Comparison of ENCODE assay signal across 20 cellular contexts in genomic region chr10:75350791-75351190, GRCh38. TPM values are rescaled to one million over a fixed set of nuclear protein-coding genes. Genes with fewer than 3 reads are reported as not detected.
DNase-seq lines count a peak whose midpoint lies in the region; ATAC-seq, FAIRE-seq and TF ChIP-seq lines count a peak whose summit lies in the region.
"Had no signal": no experiment of that assay in that cellular context is flagged by ENCODE, and none has a peak within 500 bp of the region (broad histone marks: within the 10 kb centered on the region; RNA-seq: fewer than 3 reads in every experiment).

No MANE protein-coding gene starts in this region.

- H3K23ac ChIP-seq in mesendoderm (ENCODE audit: low read length): no peak overlapping the region

- no peak overlapping the region for H2AK5ac ChIP-seq in mesendoderm (ENCODE audit: low read length)

- H3K9me1 ChIP-seq in endothelial cell of umbilical vein (replicated peaks; ENCODE audit: control insufficient read depth, extremely low read depth, insufficient read depth, low read length): no peaks in the 10 kb centered on the region

- FAIRE-seq in endothelial cell of umbilical vein (lab: Jason Lieb, UNC): no peak

- H3K4me2 ChIP-seq in endothelial cell of umbilical vein (ENCODE audit: insufficient read depth, low read length) (no peak overlapping the region), mesendoderm (ENCODE audit: low read length) (no peak overlapping the region)

- H3K56ac ChIP-seq in mesendoderm (ENCODE audit: low read length): no peak overlapping the region

- no peaks in the 10 kb centered on the region for H3K79me1 ChIP-seq in mesendoderm (ENCODE audit: low read length)

- POLR2A ChIA-PET in endothelial cell of umbilical vein (lab: Charles Lee): no interaction called here

- no peaks in the 10 kb centered on the region for H3K9me3 ChIP-seq in endothelial cell of umbilical vein (replicated peaks; ENCODE audit: control insufficient read depth, insufficient read depth, low read length)

- intact Hi-C loops in endothelial cell of umbilical vein (cut with micrococcal nuclease): no loop called here

- dilution Hi-C loops in endothelial cell of umbilical vein (cut with MboI; ENCODE audit: extremely low pct_ligation_motif_present, low sequenced_read_pairs): no loop called here

- no peak overlapping the region for H3K4ac ChIP-seq in mesendoderm (ENCODE audit: low read depth, low read length)

- no peak overlapping the region for H4K5ac ChIP-seq in mesendoderm (ENCODE audit: low read length)

- no peaks in the 10 kb centered on the region for H3K4me1 ChIP-seq in endothelial cell of umbilical vein (ENCODE audit: control insufficient read depth, extremely low read depth, insufficient read depth, low read length)
- no peaks in the 10 kb centered on the region for H3K4me1 ChIP-seq in mesendoderm (ENCODE audit: control insufficient read depth, low read depth, low read length)
- H3K4me1 ChIP-seq: tibial artery had no signal

- DNase-seq in GM03348 (ENCODE audit: low spot score) (peak; percentile 29), RKO (ENCODE audit: low spot score) (peak; percentile 56), endothelial cell of umbilical vein (ENCODE audit: low read depth, low spot score) (no peak), mesendoderm (peak; percentile 59), NCI-H2081 treated with DMSO at 0.1 percent for 48 hours (lab: John Stamatoyannopoulos, UW) (no peak), NCI-H2029 (lab: John Stamatoyannopoulos, UW) (no peak), NCI-H524 (lab: John Stamatoyannopoulos, UW) (no peak)
- DNase-seq: activated CD4-positive, alpha-beta T cell treated with anti-CD3 and anti-CD28 coated beads for 36 hours; CD4-positive, alpha-beta memory T cell; GDM1; NCI-H1105 treated with DMSO at 0.1 percent for 48 hours; NCI-H524 treated with DMSO at 0.1 percent for 48 hours; RPMI8226; stimulated activated CD4-positive, alpha-beta T cell treated with anti-CD3 and anti-CD28 coated beads, Interleukin-2, amount 100 ng/mL, for 48 hours; tibial artery had no signal

- CTCF ChIA-PET in endothelial cell of umbilical vein (lab: Charles Lee): no interaction called here

- no peak overlapping the region for H3K4me3 ChIP-seq in endothelial cell of umbilical vein (replicated peaks in 1 of 3; ENCODE audit: insufficient read depth in 1 of 3, low read depth in 1 of 3, low read length in 3 of 3)
- no peak overlapping the region for H3K4me3 ChIP-seq in mesendoderm (ENCODE audit: low read length)
- H3K4me3 ChIP-seq: lung, tibial artery had no signal

- no peak overlapping the region for H4K8ac ChIP-seq in mesendoderm (ENCODE audit: low read depth, low read length)

- H3K36me3 ChIP-seq in endothelial cell of umbilical vein (ENCODE audit: control insufficient read depth in 2 of 2, extremely low read depth in 1 of 2, insufficient read depth in 2 of 2, low read length in 2 of 2) (no peaks in the 10 kb centered on the region), mesendoderm (ENCODE audit: control insufficient read depth, insufficient read depth, low read length) (no peaks in the 10 kb centered on the region)
- H3K36me3 ChIP-seq: tibial artery had no signal

- no peaks in the 10 kb centered on the region for H3K79me2 ChIP-seq in endothelial cell of umbilical vein (ENCODE audit: control insufficient read depth, insufficient read depth, low read length)
- no peaks in the 10 kb centered on the region for H3K79me2 ChIP-seq in mesendoderm (ENCODE audit: control insufficient read depth, insufficient read depth, low read length)

- no peak overlapping the region for H2BK5ac ChIP-seq in mesendoderm (ENCODE audit: low read length)

- no peak overlapping the region for H3K18ac ChIP-seq in mesendoderm (ENCODE audit: low read length)

- H3K27ac ChIP-seq in endothelial cell of umbilical vein (ENCODE audit: insufficient read depth, low read depth, low read length): no peak overlapping the region
- H3K27ac ChIP-seq in mesendoderm (ENCODE audit: low read depth, low read length): no peak overlapping the region
- H3K27ac ChIP-seq: epithelial cell of prostate, tibial artery had no signal

- no peak overlapping the region for H2BK15ac ChIP-seq in mesendoderm (replicated peaks; ENCODE audit: low read depth)

- no peak overlapping the region for H2BK120ac ChIP-seq in mesendoderm (ENCODE audit: low read depth, low read length)

- no peaks in the 10 kb centered on the region for H3K27me3 ChIP-seq in endothelial cell of umbilical vein (ENCODE audit: control insufficient read depth in 2 of 2, insufficient read depth in 2 of 2, low read length in 2 of 2)
- H3K27me3 ChIP-seq in mesendoderm (ENCODE audit: insufficient read depth, low read length, poor library complexity): no peaks in the 10 kb centered on the region
- H3K27me3 ChIP-seq: tibial artery had no signal

- no peak for ATAC-seq in HG03521 (IDR thresholded peaks at IDR 0.05; ENCODE audit: unreplicated experiment)
- ATAC-seq: activated CD4-positive, alpha-beta T cell treated with anti-CD3 and anti-CD28 coated beads for 36 hours; activated naive CD4-positive, alpha-beta T cell treated with anti-CD3 and anti-CD28 coated beads, Interleukin-2, amount 50 U/mL, for 72 hours; sciatic nerve had no signal

- no peak overlapping the region for H3K9ac ChIP-seq in endothelial cell of umbilical vein (replicated peaks; ENCODE audit: extremely low read depth, insufficient read depth, low read length)
- no peak overlapping the region for H3K9ac ChIP-seq in mesendoderm (ENCODE audit: low read length)

- H2AFZ ChIP-seq in endothelial cell of umbilical vein (ENCODE audit: low read depth, low read length): no peak overlapping the region

- no peaks in the 10 kb centered on the region for H4K20me1 ChIP-seq in endothelial cell of umbilical vein (replicated peaks; ENCODE audit: control insufficient read depth, extremely low read depth, insufficient read depth, low read length)

- WGBS in mesendoderm (ENCODE audit: extremely low coverage, insufficient coverage, low lambda C conversion rate): no CpG with 5 or more reads among the region's 4 CpGs

- BruUV-seq in endothelial cell of umbilical vein (replicated peaks; lab: Mats Ljungman, UMichigan): no TSS peak

- TF ChIP-seq CTCF in endothelial cell of umbilical vein (IDR thresholded peaks at IDR 0.05; ENCODE audit: extremely low read depth in 1 of 2, insufficient read depth in 1 of 2, low read depth in 1 of 2, low read length in 2 of 2): no peak

- no peak for TF ChIP-seq POLR2A in endothelial cell of umbilical vein (IDR thresholded peaks at IDR 0.05; ENCODE audit: low read depth, low read length)

TF ChIP-seq in endothelial cell of umbilical vein, 7 proteins besides CTCF, POLR2A, EP300 and RAD21:
- no peak for TF ChIP-seq MAX (IDR thresholded peaks at IDR 0.05; ENCODE audit: insufficient read depth, insufficient read length)
- TF ChIP-seq MYC (IDR thresholded peaks at IDR 0.05; ENCODE audit: low read depth, low read length): no peak
- no peak for TF ChIP-seq GATA2 (IDR thresholded peaks at IDR 0.05; ENCODE audit: insufficient read depth, insufficient read length, low read depth, low read length)
- peak; percentile 28 for TF ChIP-seq FOS (IDR thresholded peaks at IDR 0.05; ENCODE audit: borderline replicate concordance, insufficient read depth, low read length)
- TF ChIP-seq JUN (IDR thresholded peaks at IDR 0.05; ENCODE audit: borderline replicate concordance, insufficient read depth, insufficient read length, low read depth): peak; percentile 61

RNA-seq across cellular contexts. Expression of gene ZNF503, which starts 50.8 kb away (rescaled TPM):
- 2.2 and 2.7 TPM in 2 replicates for total RNA-seq in endothelial cell of umbilical vein
- 0.58 and 0.73 TPM in 2 replicates for polyA plus RNA-seq in endothelial cell of umbilical vein
- polyA plus RNA-seq in endothelial cell of umbilical vein (2011; cell fraction: cytosol; rRNA removed): 0.28 and 0.37 TPM in 2 replicates
- 0.37 and 0.39 TPM in 2 replicates for polyA plus RNA-seq in endothelial cell of umbilical vein (2011; cell fraction: nucleus; rRNA removed)
- 0.23 and 0.45 TPM in 2 replicates for polyA plus RNA-seq in endothelial cell of umbilical vein (2012)
- 0.40 and 0.66 TPM in 2 replicates for polyA minus RNA-seq in endothelial cell of umbilical vein
- 6.3 TPM for polyA minus RNA-seq in endothelial cell of umbilical vein (2011; cell fraction: cytosol; rRNA and poly(A)+ RNA removed)
- polyA minus RNA-seq in endothelial cell of umbilical vein (2011; cell fraction: nucleus; rRNA and poly(A)+ RNA removed): 0.48 and 1.2 TPM in 2 replicates
- polyA plus RNA-seq in mesendoderm (2013, experiment 1 of 2): 1.4 TPM
- 1.3 TPM for polyA plus RNA-seq in mesendoderm (2013, experiment 2 of 2)
- polyA plus RNA-seq: CD4-positive, alpha-beta memory T cell had no signal

Comparison
In these comparisons a context has a peak if more than half of its experiments do, and no peak if none do; other contexts are left out.
1. DNase-seq: peak in GM03348 (single experiment), RKO (single experiment) and mesendoderm (single experiment); none in endothelial cell of umbilical vein (single experiment), NCI-H2081 treated with DMSO at 0.1 percent for 48 hours (single experiment), NCI-H2029 (single experiment) and NCI-H524 (0 of 2).